Comparison of ENCODE assay signal across 9 cellular contexts in genomic region chr11:1888811-1889526, GRCh38. TPM values are rescaled to one million over a fixed set of nuclear protein-coding genes. Genes with fewer than 3 reads are reported as not detected.
DNase-seq lines count a peak whose midpoint lies in the region; ATAC-seq and TF ChIP-seq lines count a peak whose summit lies in the region.
"Had no signal": no experiment of that assay in that cellular context is flagged by ENCODE, and none has a peak within 500 bp of the region (broad histone marks: within the 10 kb centered on the region; RNA-seq: fewer than 3 reads in every experiment).

No MANE protein-coding gene starts in this region.

- peak overlapping the region; percentile 64 to 81 (median 79); a peak in 21 of 22 replicates for H3K9ac ChIP-seq in BLaER1 treated with 17β-estradiol and CSF1 and Interleukin-3, amounts not matched to agents 10 nM and 100 nM

- H3K27ac ChIP-seq in BLaER1 treated with 17β-estradiol and CSF1 and Interleukin-3, amounts not matched to agents 10 nM and 100 nM, result peak overlapping the region in 10 of 11 experiments; percentile 45 to 87 (median 81); a peak in 20 of 22 replicates

- peak overlapping the region; percentile 84 for H3K27ac Mint-ChIP-seq in activated CD4-positive, alpha-beta T cell treated with anti-CD3 and anti-CD28 coated beads, Interleukin-2, amount 10 ng/mL, durations not matched to agents 24 days and 14 days
- peak overlapping the region; percentile 50 for H3K27ac Mint-ChIP-seq in dendritic cell treated with granulocyte-macrophage colony-stimulating factor and Interleukin-4, amounts not matched to agents 40 ng/mL and 50 ng/mL, for 4 days

- H3K27me3 ChIP-seq in BLaER1 treated with 17β-estradiol and CSF1 and Interleukin-3, amounts not matched to agents 10 nM and 100 nM, result peaks cover 0 to 6% (median 0%) of the 10 kb centered on the region in 11 experiments; a peak in 3 of 22 replicates

- peaks cover 30% of the 10 kb centered on the region for H3K36me3 Mint-ChIP-seq in activated CD4-positive, alpha-beta T cell treated with anti-CD3 and anti-CD28 coated beads, Interleukin-2, amount 10 ng/mL, durations not matched to agents 24 days and 14 days (ENCODE audit: low read depth)
- H3K36me3 Mint-ChIP-seq in dendritic cell treated with granulocyte-macrophage colony-stimulating factor and Interleukin-4, amounts not matched to agents 40 ng/mL and 50 ng/mL, for 4 days (ENCODE audit: low read depth), result peaks cover 21% of the 10 kb centered on the region

- H3K27me3 Mint-ChIP-seq in activated CD4-positive, alpha-beta T cell treated with anti-CD3 and anti-CD28 coated beads, Interleukin-2, amount 10 ng/mL, durations not matched to agents 24 days and 14 days, result no peaks in the 10 kb centered on the region
- H3K27me3 Mint-ChIP-seq in dendritic cell treated with granulocyte-macrophage colony-stimulating factor and Interleukin-4, amounts not matched to agents 40 ng/mL and 50 ng/mL, for 4 days, result peaks cover 36% of the 10 kb centered on the region

- H3K36me3 ChIP-seq in BLaER1 treated with 17β-estradiol and CSF1 and Interleukin-3, amounts not matched to agents 10 nM and 100 nM, result peaks cover 0 to 20% (median 0%) of the 10 kb centered on the region in 11 experiments; a peak in 5 of 22 replicates

- POLR2A ChIA-PET in HEK293T (lab: Yijun Ruan, JAX), result no interaction called here

- intact Hi-C loops in activated CD4-positive, alpha-beta T cell treated with anti-CD3 and anti-CD28 coated beads, Interleukin-2, amount 10 ng/mL, durations not matched to agents 24 days and 14 days (cut with micrococcal nuclease), result loop anchor here (2.0 kb wide), 2 partner anchors 36 to 52 kb away; partner anchors contain the start of gene LSP1
- intact Hi-C loops in dendritic cell treated with granulocyte-macrophage colony-stimulating factor and Interleukin-4, amounts not matched to agents 40 ng/mL and 50 ng/mL, for 4 days (cut with micrococcal nuclease), result no loop called here

- peaks cover 40 to 59% (median 53%) of the 10 kb centered on the region in 10 experiments for H3K4me1 ChIP-seq in BLaER1 treated with 17β-estradiol and CSF1 and Interleukin-3, amounts not matched to agents 10 nM and 100 nM

- H3K4me3 ChIP-seq in BLaER1 treated with 17β-estradiol and CSF1 and Interleukin-3, amounts not matched to agents 10 nM and 100 nM, result peak overlapping the region in 8 of 10 experiments; percentile 51 to 69 (median 58); a peak in 16 of 20 replicates

- no peaks in the 10 kb centered on the region for H4K20me1 ChIP-seq in BLaER1 treated with 17β-estradiol and CSF1 and Interleukin-3, amounts not matched to agents 10 nM and 100 nM

- CTCF ChIA-PET in HEK293T (lab: Yijun Ruan, JAX), result no interaction called here

- H3K4me2 ChIP-seq in BLaER1 treated with 17β-estradiol and CSF1 and Interleukin-3, amounts not matched to agents 10 nM and 100 nM, result peak overlapping the region; percentile 77 to 100 (median 99)

- H3K9me3 ChIP-seq in BLaER1 treated with 17β-estradiol and CSF1 and Interleukin-3, amounts not matched to agents 10 nM and 100 nM (replicated peaks in 1 of 11), result no peaks in the 10 kb centered on the region

- ATAC-seq in GM21717 (IDR thresholded peaks at IDR 0.05; ENCODE audit: unreplicated experiment), result no peak

- H3K4me3 Mint-ChIP-seq in activated CD4-positive, alpha-beta T cell treated with anti-CD3 and anti-CD28 coated beads, Interleukin-2, amount 10 ng/mL, durations not matched to agents 24 days and 14 days, result peak overlapping the region; percentile 70
- H3K4me3 Mint-ChIP-seq in dendritic cell treated with granulocyte-macrophage colony-stimulating factor and Interleukin-4, amounts not matched to agents 40 ng/mL and 50 ng/mL, for 4 days, result peak overlapping the region; percentile 5

- H3K9me3 Mint-ChIP-seq in activated CD4-positive, alpha-beta T cell treated with anti-CD3 and anti-CD28 coated beads, Interleukin-2, amount 10 ng/mL, durations not matched to agents 24 days and 14 days, result peaks cover 15% of the 10 kb centered on the region
- H3K9me3 Mint-ChIP-seq in dendritic cell treated with granulocyte-macrophage colony-stimulating factor and Interleukin-4, amounts not matched to agents 40 ng/mL and 50 ng/mL, for 4 days, result no peaks in the 10 kb centered on the region

- peak; percentile 91 for DNase-seq in activated CD4-positive, alpha-beta T cell treated with anti-CD3 and anti-CD28 coated beads, Interleukin-2, amount 10 ng/mL, durations not matched to agents 24 days and 14 days
- peak; percentile 18 to 67 (median 37) for DNase-seq in stimulated activated CD4-positive, alpha-beta T cell treated with anti-CD3 and anti-CD28 coated beads, Interleukin-1b, Interleukin-23, amount 100 ng/mL, for 24 hours (ENCODE audit: low read depth in 4 of 4, low spot score in 1 of 4)
- DNase-seq in HEK293T (ENCODE audit: extremely low spot score) (no peak), NCI-H1417 (lab: John Stamatoyannopoulos, UW) (no peak), T1000 (lab: John Stamatoyannopoulos, UW) (no peak)
- DNase-seq: NCI-H1092 treated with DMSO at 0.1 percent for 48 hours had no signal

- peaks cover 28% of the 10 kb centered on the region for H3K4me1 Mint-ChIP-seq in activated CD4-positive, alpha-beta T cell treated with anti-CD3 and anti-CD28 coated beads, Interleukin-2, amount 10 ng/mL, durations not matched to agents 24 days and 14 days
- H3K4me1 Mint-ChIP-seq in dendritic cell treated with granulocyte-macrophage colony-stimulating factor and Interleukin-4, amounts not matched to agents 40 ng/mL and 50 ng/mL, for 4 days (ENCODE audit: low read depth), result peaks cover 53% of the 10 kb centered on the region

TF ChIP-seq in HEK293T, 16 proteins besides CTCF, POLR2A, EP300 and RAD21:
- TF ChIP-seq FOXM1 (IDR thresholded peaks at IDR 0.05; ENCODE audit: borderline replicate concordance), result no peak
- TF ChIP-seq CTBP1 (IDR thresholded peaks at IDR 0.05; ENCODE audit: borderline replicate concordance), result no peak
- TF ChIP-seq ZNF384 (IDR thresholded peaks at IDR 0.05), result no peak

RNA-seq across cellular contexts. Expression of gene PRR33, which starts 2.7 kb away (rescaled TPM):
- not detected in 2 replicates for total RNA-seq in activated CD4-positive, alpha-beta T cell treated with anti-CD3 and anti-CD28 coated beads, Interleukin-2, amount 10 ng/mL, durations not matched to agents 24 days and 14 days

RNA-seq across cellular contexts. Expression of gene TNNT3, which starts 30.5 kb away (rescaled TPM):
- 1.1 and 1.2 TPM in 2 replicates for total RNA-seq in activated CD4-positive, alpha-beta T cell treated with anti-CD3 and anti-CD28 coated beads, Interleukin-2, amount 10 ng/mL, durations not matched to agents 24 days and 14 days

RNA-seq across cellular contexts. Expression of gene LSP1, which starts 36.1 kb away (rescaled TPM):
- 303 and 322 TPM in 2 replicates for total RNA-seq in activated CD4-positive, alpha-beta T cell treated with anti-CD3 and anti-CD28 coated beads, Interleukin-2, amount 10 ng/mL, durations not matched to agents 24 days and 14 days

RNA-seq across cellular contexts. Expression of gene TNNI2, which starts 50.2 kb away (rescaled TPM):
- not detected in 2 replicates for total RNA-seq in activated CD4-positive, alpha-beta T cell treated with anti-CD3 and anti-CD28 coated beads, Interleukin-2, amount 10 ng/mL, durations not matched to agents 24 days and 14 days

RNA-seq across cellular contexts. Expression of gene SYT8, which starts 54.2 kb away (rescaled TPM):
- not detected in 2 replicates for total RNA-seq in activated CD4-positive, alpha-beta T cell treated with anti-CD3 and anti-CD28 coated beads, Interleukin-2, amount 10 ng/mL, durations not matched to agents 24 days and 14 days

Comparison
In these comparisons a context has a peak if more than half of its experiments do, and no peak if none do; other contexts are left out.
1. DNase-seq: peak in activated CD4-positive, alpha-beta T cell treated with anti-CD3 and anti-CD28 coated beads, Interleukin-2, amount 10 ng/mL, durations not matched to agents 24 days and 14 days (single experiment) and stimulated activated CD4-positive, alpha-beta T cell treated with anti-CD3 and anti-CD28 coated beads, Interleukin-1b, Interleukin-23, amount 100 ng/mL, for 24 hours (4 of 4); none in HEK293T (single experiment), NCI-H1417 (0 of 3) and T1000 (single experiment).